8 cellular contexts compared by ENCODE assay signal in the genomic region with DNA sequence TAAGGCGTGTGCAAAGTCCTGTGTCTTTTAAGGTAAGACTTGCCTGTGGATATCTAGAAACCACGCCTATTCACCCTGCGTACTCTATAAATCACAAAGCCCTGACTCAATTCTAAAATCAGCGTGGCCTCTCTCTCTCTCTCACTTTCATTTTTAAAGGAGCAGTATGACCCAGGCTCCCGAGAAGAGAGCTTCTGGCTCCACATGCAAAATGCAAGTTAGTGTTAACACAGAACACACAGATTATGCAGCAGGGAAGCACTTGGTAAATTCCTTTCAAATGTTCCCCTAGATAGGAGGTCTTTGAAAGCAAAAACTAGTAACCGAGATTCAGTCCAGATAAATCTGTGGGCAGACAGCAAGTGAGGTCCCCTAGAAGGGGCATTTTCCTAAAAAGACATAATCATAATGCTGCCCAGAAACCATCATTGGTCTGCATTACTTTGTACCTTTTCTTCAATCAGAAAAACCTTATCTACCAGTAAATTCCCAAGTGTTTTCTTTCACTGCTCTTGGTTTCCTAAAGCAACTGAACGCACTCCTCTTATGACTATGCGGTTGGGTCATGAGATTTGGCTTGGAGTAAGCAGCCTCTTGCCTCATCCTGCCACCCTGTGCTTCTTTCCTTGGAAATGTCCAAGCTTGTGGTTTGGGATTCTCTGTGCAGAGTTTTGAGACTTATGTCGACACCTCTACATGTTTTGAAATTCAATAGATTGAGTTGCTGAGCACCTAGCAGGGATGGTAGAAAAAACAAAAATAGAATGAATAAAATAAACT. TPM values are rescaled to one million over a fixed set of nuclear protein-coding genes. Genes with fewer than 3 reads are reported as not detected.
DNase-seq lines count a peak whose midpoint lies in the region; ATAC-seq lines count a peak whose summit lies in the region.

No MANE protein-coding gene starts in this region.

- peak overlapping the region; percentile 61 for H3K27ac Mint-ChIP-seq in activated T-helper 2 cell treated with anti-CD3 and anti-CD28 coated beads, Interferon-gamma antibody, Interleukin-2, Interleukin-4, amounts not matched to agents 10 μg/mL and 5 μg/mL and 100 μg/mL, durations not matched to agents 14 hours and 24 hours and 36 hours

- peaks cover 5% of the 10 kb centered on the region for H3K27me3 Mint-ChIP-seq in activated T-helper 2 cell treated with anti-CD3 and anti-CD28 coated beads, Interferon-gamma antibody, Interleukin-2, Interleukin-4, amounts not matched to agents 10 μg/mL and 5 μg/mL and 100 μg/mL, durations not matched to agents 14 hours and 24 hours and 36 hours (ENCODE audit: low read depth)

- H3K4me1 Mint-ChIP-seq in activated T-helper 2 cell treated with anti-CD3 and anti-CD28 coated beads, Interferon-gamma antibody, Interleukin-2, Interleukin-4, amounts not matched to agents 10 μg/mL and 5 μg/mL and 100 μg/mL, durations not matched to agents 14 hours and 24 hours and 36 hours (ENCODE audit: low read depth), result peaks cover 23% of the 10 kb centered on the region

- DNase-seq in G401 (ENCODE audit: low spot score), result peak; percentile 40
- peak; percentile 41 for DNase-seq in activated T-helper 2 cell treated with anti-CD3 and anti-CD28 coated beads, Interferon-gamma antibody, Interleukin-2, Interleukin-4, amounts not matched to agents 10 μg/mL and 5 μg/mL and 100 μg/mL, durations not matched to agents 14 hours and 24 hours and 36 hours (ENCODE audit: low spot score)
- no peak for DNase-seq in left ventricle myocardium superior
- DNase-seq in sciatic nerve (ENCODE audit: low spot score), result peak; percentile 75
- no peak for DNase-seq in posterior vena cava (ENCODE audit: low spot score)
- DNase-seq in SKM-1 treated with dmso at 0.1 percent for 144 hours (lab: John Stamatoyannopoulos, UW; ENCODE audit: unreplicated experiment), result no peak

- intact Hi-C loops in activated T-helper 2 cell treated with anti-CD3 and anti-CD28 coated beads, Interferon-gamma antibody, Interleukin-2, Interleukin-4, amounts not matched to agents 10 μg/mL and 5 μg/mL and 100 μg/mL, durations not matched to agents 14 hours and 24 hours and 36 hours (cut with micrococcal nuclease), result loop anchor here (1.0 to 5.0 kb wide), 7 partner anchors 31 to 428 kb away; a partner anchor contains a TSS
- intact Hi-C loops in left ventricle myocardium superior (cut with micrococcal nuclease) (no loop called here), sciatic nerve (cut with DNase I) (no loop called here), posterior vena cava (cut with DNase I) (no loop called here)

- H3K36me3 Mint-ChIP-seq in activated T-helper 2 cell treated with anti-CD3 and anti-CD28 coated beads, Interferon-gamma antibody, Interleukin-2, Interleukin-4, amounts not matched to agents 10 μg/mL and 5 μg/mL and 100 μg/mL, durations not matched to agents 14 hours and 24 hours and 36 hours (ENCODE audit: low read depth), result no peaks in the 10 kb centered on the region

- ATAC-seq in GM21390 (IDR thresholded peaks at IDR 0.05; ENCODE audit: unreplicated experiment), result peak; percentile 100
- peak; percentile 100 for ATAC-seq in HG03571 (IDR thresholded peaks at IDR 0.05; ENCODE audit: unreplicated experiment)
- ATAC-seq in left ventricle myocardium superior, result peak; percentile 98
- ATAC-seq in sciatic nerve, result peak; percentile 97

- no peaks in the 10 kb centered on the region for H3K9me3 Mint-ChIP-seq in activated T-helper 2 cell treated with anti-CD3 and anti-CD28 coated beads, Interferon-gamma antibody, Interleukin-2, Interleukin-4, amounts not matched to agents 10 μg/mL and 5 μg/mL and 100 μg/mL, durations not matched to agents 14 hours and 24 hours and 36 hours

- in situ Hi-C loops in G401 (cut with HindIII; ENCODE audit: low sequenced_read_pairs), result no loop called here

- no peak overlapping the region for H3K4me3 Mint-ChIP-seq in activated T-helper 2 cell treated with anti-CD3 and anti-CD28 coated beads, Interferon-gamma antibody, Interleukin-2, Interleukin-4, amounts not matched to agents 10 μg/mL and 5 μg/mL and 100 μg/mL, durations not matched to agents 14 hours and 24 hours and 36 hours (ENCODE audit: low read depth)

RNA-seq across cellular contexts. Expression of a gene that starts 31.7 kb away (rescaled TPM):
- 72.6 and 103 TPM in 2 replicates for total RNA-seq in G401 (2014; rRNA removed; shearing (Covaris generic))
- 0.11 TPM in 1 of 2 replicates, not detected in the other for total RNA-seq in activated T-helper 2 cell treated with anti-CD3 and anti-CD28 coated beads, Interferon-gamma antibody, Interleukin-2, Interleukin-4, amounts not matched to agents 10 μg/mL and 5 μg/mL and 100 μg/mL, durations not matched to agents 14 hours and 24 hours and 36 hours
- total RNA-seq in left ventricle myocardium superior (50.6 TPM), sciatic nerve (11.9 TPM), posterior vena cava (1 to 10 TPM; 3.1 to 3.2 TPM)

Comparison
In these comparisons a context has a peak if more than half of its experiments do, and no peak if none do; other contexts are left out.
1. DNase-seq: peak in G401 (single experiment), activated T-helper 2 cell treated with anti-CD3 and anti-CD28 coated beads, Interferon-gamma antibody, Interleukin-2, Interleukin-4, amounts not matched to agents 10 μg/mL and 5 μg/mL and 100 μg/mL, durations not matched to agents 14 hours and 24 hours and 36 hours (single experiment) and sciatic nerve (single experiment); none in left ventricle myocardium superior (single experiment), posterior vena cava (single experiment) and SKM-1 treated with dmso at 0.1 percent for 144 hours (single experiment).
2. Peak in every context shown above with its lines, with median percentiles within 50 percentile points of each other: ATAC-seq.